15 cellular contexts compared by ENCODE assay signal in the genomic region with DNA sequence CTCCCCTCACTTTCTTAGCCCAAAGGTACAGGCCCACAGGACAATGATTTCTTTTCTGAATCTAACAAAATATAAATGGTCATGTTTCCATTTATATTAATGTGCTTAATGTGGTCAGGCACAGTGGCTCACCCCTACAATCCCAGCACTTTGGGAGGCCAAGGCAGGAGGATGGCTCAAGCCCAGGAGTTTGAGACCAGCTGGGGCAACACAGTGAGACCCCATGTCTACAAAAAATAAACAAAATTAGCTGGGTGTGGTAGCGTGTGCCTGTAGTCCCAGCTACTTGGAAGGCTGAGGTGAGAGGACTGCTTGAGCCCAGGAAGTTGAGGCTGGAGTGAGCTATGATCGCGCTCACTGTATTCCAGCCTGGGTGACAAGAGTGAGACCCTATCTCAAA.
DNase-seq lines count a peak whose midpoint lies in the region; ATAC-seq and TF ChIP-seq lines count a peak whose summit lies in the region.
"Had no signal": no experiment of that assay in that cellular context is flagged by ENCODE, and none has a peak within 500 bp of the region (broad histone marks: within the 10 kb centered on the region; RNA-seq: fewer than 3 reads in every experiment).

No MANE protein-coding gene starts in this region.

- H3K4me1 Mint-ChIP-seq in activated naive CD8-positive, alpha-beta T cell (ENCODE audit: low read depth) = peaks cover 90% of the 10 kb centered on the region
- H3K4me1 Mint-ChIP-seq in activated naive CD8-positive, alpha-beta T cell treated with anti-CD3 and anti-CD28 coated beads, Interleukin-2, amount 50 U/mL, for 24 hours = peaks cover 71% of the 10 kb centered on the region

- H3K27me3 Mint-ChIP-seq in activated naive CD8-positive, alpha-beta T cell = no peaks in the 10 kb centered on the region
- H3K27me3 Mint-ChIP-seq in activated naive CD8-positive, alpha-beta T cell treated with anti-CD3 and anti-CD28 coated beads, Interleukin-2, amount 50 U/mL, for 24 hours = no peaks in the 10 kb centered on the region

- H3K36me3 ChIP-seq in ovary = no peaks in the 10 kb centered on the region
- peaks cover 25 to 99% (median 63%) of the 10 kb centered on the region in 4 donors for H3K36me3 ChIP-seq in upper lobe of left lung

- intact Hi-C loops in ovary (cut with DNase I) = loop anchor here in 2 of 4 donors (2.0 to 10.0 kb wide), 4 partner anchors 65 to 143 kb away; a partner anchor contains a TSS

- 96 to 98% (median 97%) methylated on average over 3 of the region's 3 CpGs for WGBS in ovary, 3 donors
- WGBS in upper lobe of left lung, 2 donors = 96% methylated on average over 3 of the region's 3 CpGs

- no peaks in the 10 kb centered on the region for H3K9me3 Mint-ChIP-seq in activated naive CD8-positive, alpha-beta T cell (ENCODE audit: low read depth)
- H3K9me3 Mint-ChIP-seq in activated naive CD8-positive, alpha-beta T cell treated with anti-CD3 and anti-CD28 coated beads, Interleukin-2, amount 50 U/mL, for 24 hours = no peaks in the 10 kb centered on the region

- H3K4me3 Mint-ChIP-seq in activated naive CD8-positive, alpha-beta T cell = no peak overlapping the region
- H3K4me3 Mint-ChIP-seq in activated naive CD8-positive, alpha-beta T cell treated with anti-CD3 and anti-CD28 coated beads, Interleukin-2, amount 50 U/mL, for 24 hours = no peak overlapping the region

- H3K27me3 ChIP-seq in ovary (no peaks in the 10 kb centered on the region), upper lobe of left lung (no peaks in the 10 kb centered on the region)

- TF ChIP-seq POLR2A in ovary (IDR thresholded peaks at IDR 0.05) (no peak), upper lobe of left lung (IDR thresholded peaks at IDR 0.05) (no peak)

- H3K27ac ChIP-seq in cingulate gyrus (ENCODE audit: low read depth, low read length) (peak overlapping the region; percentile 96), ovary (peak overlapping the region; percentile 59 to 83), upper lobe of left lung (peak overlapping the region; percentile 67 to 84 (median 81))

- H3K27ac Mint-ChIP-seq in activated naive CD8-positive, alpha-beta T cell = peak overlapping the region; percentile 82
- no peak overlapping the region for H3K27ac Mint-ChIP-seq in activated naive CD8-positive, alpha-beta T cell treated with anti-CD3 and anti-CD28 coated beads, Interleukin-2, amount 50 U/mL, for 24 hours

- peaks cover 29% of the 10 kb centered on the region for H3K36me3 Mint-ChIP-seq in activated naive CD8-positive, alpha-beta T cell
- H3K36me3 Mint-ChIP-seq in activated naive CD8-positive, alpha-beta T cell treated with anti-CD3 and anti-CD28 coated beads, Interleukin-2, amount 50 U/mL, for 24 hours (ENCODE audit: low read depth) = peaks cover 60% of the 10 kb centered on the region

- TF ChIP-seq EP300 in ovary (IDR thresholded peaks at IDR 0.05) (no peak), upper lobe of left lung (IDR thresholded peaks at IDR 0.05) (no peak)

- H3K4me1 ChIP-seq in ovary (ENCODE audit: insufficient read depth) = peaks cover 26% of the 10 kb centered on the region
- peaks cover 51 to 83% (median 69%) of the 10 kb centered on the region in 4 donors for H3K4me1 ChIP-seq in upper lobe of left lung

- no peak for DNase-seq in activated naive CD8-positive, alpha-beta T cell treated with anti-CD3 and anti-CD28 coated beads, Interleukin-2, amount 50 U/mL, for 24 hours
- DNase-seq in ovary (no peak), upper lobe of left lung (no peak), NCI-H1694 (lab: John Stamatoyannopoulos, UW) (no peak), NK-92 (lab: John Stamatoyannopoulos, UW; ENCODE audit: unreplicated experiment) (no peak)
- DNase-seq: activated CD8-positive, alpha-beta memory T cell treated with anti-CD3 and anti-CD28 coated beads, Interleukin-2, amount 50 U/mL, for 48 hours; DND-41; erythroblast; H7; NCI-H1092 treated with DMSO at 0.1 percent for 48 hours; NCI-H446 treated with DMSO at 0.1 percent for 48 hours; retina had no signal

- H3K9me3 ChIP-seq in ovary (no peaks in the 10 kb centered on the region), upper lobe of left lung (no peaks in the 10 kb centered on the region)

- no peak overlapping the region for H3K4me3 ChIP-seq in ovary
- no peak overlapping the region for H3K4me3 ChIP-seq in upper lobe of left lung

- TF ChIP-seq CTCF in ovary (IDR thresholded peaks at IDR 0.05) (no peak), upper lobe of left lung (IDR thresholded peaks at IDR 0.05) (no peak)

- no peak for ATAC-seq in activated naive CD8-positive, alpha-beta T cell treated with anti-CD3 and anti-CD28 coated beads, Interleukin-2, amount 50 U/mL, for 24 hours
- ATAC-seq in upper lobe of left lung (ENCODE audit: low FRiP score in 2 of 2) = no peak
- ATAC-seq in GM18861 (IDR thresholded peaks at IDR 0.05; ENCODE audit: unreplicated experiment) = no peak
